14 cellular contexts compared by ENCODE assay signal in genomic region chr5:82105457-82105856, GRCh38.
DNase-seq lines count a peak whose midpoint lies in the region; ATAC-seq, FAIRE-seq and TF ChIP-seq lines count a peak whose summit lies in the region.
"Had no signal": no experiment of that assay in that cellular context is flagged by ENCODE, and none has a peak within 500 bp of the region (broad histone marks: within the 10 kb centered on the region; RNA-seq: fewer than 3 reads in every experiment).

No MANE protein-coding gene starts in this region.

- no peaks in the 10 kb centered on the region for H3K9me3 ChIP-seq in A549
- H3K9me3 ChIP-seq: BLaER1 treated with 17β-estradiol and CSF1 and Interleukin-3, amounts not matched to agents 10 nM and 100 nM; esophagus muscularis mucosa had no signal

- H3K4me1 Mint-ChIP-seq in activated T-cell treated with anti-CD3 and anti-CD28 coated beads, Interleukin-2, amount 50 U/mL, for 72 hours (ENCODE audit: low read depth): peaks cover 35% of the 10 kb centered on the region
- H3K4me1 Mint-ChIP-seq in CD14-positive monocyte: peaks cover 15% of the 10 kb centered on the region

- FAIRE-seq in A549 (lab: Jason Lieb, UNC): no peak
- peak; percentile 38 for FAIRE-seq in islet of Langerhans (lab: Jason Lieb, UNC)
- FAIRE-seq in D721Med (lab: Jason Lieb, UNC): no peak

- CTCF ChIA-PET in A549 (lab: Yijun Ruan, JAX): interaction anchor here (1.1 to 5.3 kb wide), 3 partner anchors 59 to 597 kb away, joined by 3 to 36 read pairs (median 5); no protein-coding TSS in a partner anchor

- no peak for TF ChIP-seq EP300 in A549 (IDR thresholded peaks at IDR 0.05)

- 64% methylated on average over 1 of the region's 1 CpG for WGBS in A549 (ENCODE audit: missing lambda C conversion rate)

- no peak for TF ChIP-seq RAD21 in A549 (conservative IDR thresholded peaks at IDR 0.05 in 1 of 2, IDR thresholded peaks at IDR 0.05 in 1 of 2)

- intact Hi-C loops in CD14-positive monocyte (cut with micrococcal nuclease): no loop called here

- peak overlapping the region in 1 of 2 experiments; percentile 62; a peak in 2 of 6 replicates for H3K27ac ChIP-seq in A549
- H3K27ac ChIP-seq: esophagus muscularis mucosa had no signal

- H3K9me3 Mint-ChIP-seq in activated T-cell treated with anti-CD3 and anti-CD28 coated beads, Interleukin-2, amount 50 U/mL, for 72 hours: no peaks in the 10 kb centered on the region
- peaks cover 0 to 2% (median 0%) of the 10 kb centered on the region in 7 donors for H3K9me3 Mint-ChIP-seq in CD14-positive monocyte

- H3K4me3 ChIP-seq in A549: no peak overlapping the region
- H3K4me3 ChIP-seq: BLaER1 treated with 17β-estradiol and CSF1 and Interleukin-3, amounts not matched to agents 10 nM and 100 nM; esophagus muscularis mucosa had no signal

- peak in 1 of 2 experiments; percentile 55; a peak in 1 of 6 replicates for ATAC-seq in A549
- peak; percentile 40 for ATAC-seq in GM19463 (IDR thresholded peaks at IDR 0.05; ENCODE audit: unreplicated experiment)
- ATAC-seq in activated T-cell treated with anti-CD3 and anti-CD28 coated beads, Interleukin-2, amount 50 U/mL, for 72 hours (replicated peaks in 1 of 2): peak; percentile 63 to 67

- DNase-seq in A549 (ENCODE audit: low read depth in 1 of 2, low spot score in 1 of 2): peak in 1 of 2 experiments; percentile 3
- peak; percentile 4 to 22 for DNase-seq in activated T-cell treated with anti-CD3 and anti-CD28 coated beads, Interleukin-2, amount 50 U/mL, for 72 hours
- DNase-seq in D721Med (ENCODE audit: insufficient read length, low spot score): no peak
- DNase-seq in NCI-H1436 (lab: John Stamatoyannopoulos, UW): no peak
- DNase-seq in CD14-positive monocyte (ENCODE audit: low spot score): no peak
- DNase-seq in activated effector memory CD4-positive, alpha-beta T cell treated with Interleukin-2 at 50 U/mL for 16 hours: no peak
- DNase-seq: activated gamma-delta T cell treated with Interleukin-2 at 50 U/mL for 16 hours; NCI-H2171 treated with DMSO at 0.1 percent for 48 hours; stimulated activated CD4-positive, alpha-beta T cell treated with anti-CD3 and anti-CD28 coated beads, Interleukin-4, amount 100 ng/mL, for 24 hours; stimulated activated naive CD4-positive, alpha-beta T cell treated with Interleukin-2 at 50 U/mL for 16 hours had no signal

- H3K27me3 Mint-ChIP-seq in activated T-cell treated with anti-CD3 and anti-CD28 coated beads, Interleukin-2, amount 50 U/mL, for 72 hours (ENCODE audit: low read depth): no peaks in the 10 kb centered on the region
- no peaks in the 10 kb centered on the region for H3K27me3 Mint-ChIP-seq in CD14-positive monocyte (ENCODE audit: low read depth in 3 of 3)

- POLR2A ChIA-PET in A549 (lab: Yijun Ruan, JAX): no interaction called here

- H3K36me3 Mint-ChIP-seq in activated T-cell treated with anti-CD3 and anti-CD28 coated beads, Interleukin-2, amount 50 U/mL, for 72 hours (ENCODE audit: insufficient read depth in 2 of 2): no peaks in the 10 kb centered on the region
- H3K36me3 Mint-ChIP-seq in CD14-positive monocyte: peaks cover 0 to 2% of the 10 kb centered on the region in 2 donors

- H3K4me1 ChIP-seq in A549: peaks cover 36% of the 10 kb centered on the region

- no peak overlapping the region for H3K4me2 ChIP-seq in A549

- H3K27ac Mint-ChIP-seq in activated T-cell treated with anti-CD3 and anti-CD28 coated beads, Interleukin-2, amount 50 U/mL, for 72 hours: peak overlapping the region; percentile 38
- H3K27ac Mint-ChIP-seq in CD14-positive monocyte: no peak overlapping the region

- no peak for TF ChIP-seq CTCF in A549 (IDR thresholded peaks at IDR 0.05)
- TF ChIP-seq CTCF in D721Med (IDR thresholded peaks at IDR 0.05; ENCODE audit: insufficient read depth, missing control alignments): no peak
- no peak for TF ChIP-seq CTCF in CD14-positive monocyte (IDR thresholded peaks at IDR 0.05)

- peak overlapping the region; percentile 54 to 58 for H3K4me3 Mint-ChIP-seq in activated T-cell treated with anti-CD3 and anti-CD28 coated beads, Interleukin-2, amount 50 U/mL, for 72 hours
- H3K4me3 Mint-ChIP-seq in CD14-positive monocyte: no peak overlapping the region

- TF ChIP-seq POLR2A in A549 (IDR thresholded peaks at IDR 0.05; ENCODE audit: low read length): no peak

TF ChIP-seq in A549, 52 proteins besides CTCF, POLR2A, EP300 and RAD21:
- TF ChIP-seq RCOR1 (IDR thresholded peaks at IDR 0.05; ENCODE audit: low read depth, low read length) (no peak), HOXB5 (CRISPR knock-in tag; IDR thresholded peaks at IDR 0.05) (no peak), MAFK (IDR thresholded peaks at IDR 0.05; ENCODE audit: partially characterized antibody) (peak; percentile 71), FOSL2 (IDR thresholded peaks at IDR 0.05) (no peak), FOSL2 (CRISPR knock-in tag; IDR thresholded peaks at IDR 0.05) (peak; percentile 12; the same call in 1 of the 2 replicates)

Comparison
In these comparisons a context has a peak if more than half of its experiments do, and no peak if none do; other contexts are left out.
1. DNase-seq: peak in activated T-cell treated with anti-CD3 and anti-CD28 coated beads, Interleukin-2, amount 50 U/mL, for 72 hours (2 of 2); none in D721Med (single experiment), NCI-H1436 (single experiment), CD14-positive monocyte (single experiment) and activated effector memory CD4-positive, alpha-beta T cell treated with Interleukin-2 at 50 U/mL for 16 hours (single experiment).
2. H3K4me3 Mint-ChIP-seq: peak in activated T-cell treated with anti-CD3 and anti-CD28 coated beads, Interleukin-2, amount 50 U/mL, for 72 hours (2 of 2); none in CD14-positive monocyte (0 of 2).